In the genomic region with DNA sequence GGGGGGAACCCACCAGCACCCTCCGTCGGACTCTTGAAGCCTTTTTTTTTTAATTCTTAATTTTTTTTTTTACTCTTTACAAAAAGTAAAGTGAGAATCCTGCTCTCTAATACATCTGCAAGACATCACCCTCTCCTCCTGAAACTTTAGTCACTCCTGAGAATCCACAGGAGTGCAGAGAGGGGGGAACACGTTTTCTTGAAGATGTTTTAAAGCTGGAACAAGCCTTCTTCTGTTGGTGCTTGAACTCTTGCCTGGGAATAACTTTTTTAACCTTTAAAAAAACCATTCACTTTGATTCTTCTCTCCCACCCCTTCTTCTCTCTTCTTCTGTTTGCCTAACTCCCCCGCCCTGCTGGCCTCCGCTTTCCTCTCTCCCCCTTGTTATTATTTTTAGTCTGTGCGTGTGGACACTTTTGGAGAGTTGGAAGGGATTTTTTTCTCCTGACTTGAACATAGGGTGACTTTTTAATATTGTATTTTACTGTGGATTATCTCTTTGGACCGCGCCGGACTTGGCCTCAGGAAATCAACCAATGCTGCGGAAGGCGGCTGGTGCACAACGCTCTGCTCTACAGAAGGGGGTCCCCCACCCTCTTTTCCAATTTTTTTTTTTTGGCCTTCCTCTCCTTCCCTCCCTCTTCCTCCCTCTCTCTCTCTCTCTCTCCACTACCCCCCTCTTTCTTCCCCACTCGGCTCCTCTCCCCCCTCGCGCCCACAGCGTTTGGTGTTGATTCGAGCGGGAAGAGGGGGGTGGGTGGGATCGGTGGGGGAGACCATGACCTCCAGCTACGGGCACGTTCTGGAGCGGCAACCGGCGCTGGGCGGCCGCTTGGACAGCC, we compare ENCODE assay signal across 8 cellular contexts. TPM values are rescaled to one million over a fixed set of nuclear protein-coding genes. Genes with fewer than 3 reads are reported as not detected.
DNase-seq lines count a peak whose midpoint lies in the region; ATAC-seq, FAIRE-seq and TF ChIP-seq lines count a peak whose summit lies in the region.

A gene (plus strand): TSS at position 691 of the 842 bp plus-strand sequence. CDS start 88 bp downstream, at position 779.

- peak within 1 kb of the TSS; percentile 52 for H3K4me3 Mint-ChIP-seq in activated naive CD8-positive, alpha-beta T cell
- no peak within 1 kb of the TSS for H3K4me3 Mint-ChIP-seq in activated naive CD8-positive, alpha-beta T cell treated with anti-CD3 and anti-CD28 coated beads for 36 hours

- no peaks in the 10 kb centered on the region for H3K9me3 ChIP-seq in mucosa of rectum (ENCODE audit: control insufficient read depth in 2 of 2, low read length in 2 of 2)
- H3K9me3 ChIP-seq in uterus, result no peaks in the 10 kb centered on the region

- H3K9me3 Mint-ChIP-seq in activated naive CD8-positive, alpha-beta T cell (ENCODE audit: low read depth), result no peaks in the 10 kb centered on the region
- peaks cover 6% of the 10 kb centered on the region for H3K9me3 Mint-ChIP-seq in activated naive CD8-positive, alpha-beta T cell treated with anti-CD3 and anti-CD28 coated beads for 36 hours

- ATAC-seq in HG02840 (IDR thresholded peaks at IDR 0.05; ENCODE audit: low FRiP score, unreplicated experiment), result no peak

- H3K27me3 ChIP-seq in mucosa of rectum (ENCODE audit: control insufficient read depth in 2 of 2, insufficient read depth in 2 of 2, low read length in 2 of 2) (peaks cover 43 to 70% of the 10 kb centered on the region in 2 donors), uterus (no peaks in the 10 kb centered on the region)

- intact Hi-C loops in uterus (cut with DNase I; ENCODE audit: low total_unique reads), result no loop called here

- H3K36me3 ChIP-seq in mucosa of rectum (ENCODE audit: control insufficient read depth in 2 of 2, insufficient read depth in 2 of 2, low read length in 2 of 2) (no peaks in the 10 kb centered on the region), uterus (no peaks in the 10 kb centered on the region)

- peak within 1 kb of the TSS in 1 of 2 donors; percentile 47 for H3K9ac ChIP-seq in mucosa of rectum (ENCODE audit: low read depth in 1 of 2, low read length in 2 of 2)

- DNase-seq in activated naive CD8-positive, alpha-beta T cell treated with anti-CD3 and anti-CD28 coated beads for 36 hours, result no peak
- DNase-seq in uterus (peak; percentile 70 to 78), SK-N-DZ (ENCODE audit: low spot score) (no peak), putamen (ENCODE audit: low spot score) (no peak)

- no peak for TF ChIP-seq POLR2A in uterus (IDR thresholded peaks at IDR 0.05)

- H3K4me1 ChIP-seq in mucosa of rectum (ENCODE audit: control insufficient read depth in 2 of 2, insufficient read depth in 2 of 2, low read length in 2 of 2), result peaks cover 5 to 6% of the 10 kb centered on the region in 2 donors
- no peaks in the 10 kb centered on the region for H3K4me1 ChIP-seq in uterus

- H3K36me3 Mint-ChIP-seq in activated naive CD8-positive, alpha-beta T cell, result no peaks in the 10 kb centered on the region
- H3K36me3 Mint-ChIP-seq in activated naive CD8-positive, alpha-beta T cell treated with anti-CD3 and anti-CD28 coated beads for 36 hours, result peaks cover 5% of the 10 kb centered on the region

- peaks cover 54% of the 10 kb centered on the region for H3K4me1 Mint-ChIP-seq in activated naive CD8-positive, alpha-beta T cell (ENCODE audit: low read depth)
- H3K4me1 Mint-ChIP-seq in activated naive CD8-positive, alpha-beta T cell treated with anti-CD3 and anti-CD28 coated beads for 36 hours, result peaks cover 30% of the 10 kb centered on the region

- H3K27me3 Mint-ChIP-seq in activated naive CD8-positive, alpha-beta T cell, result peaks cover 46% of the 10 kb centered on the region
- H3K27me3 Mint-ChIP-seq in activated naive CD8-positive, alpha-beta T cell treated with anti-CD3 and anti-CD28 coated beads for 36 hours, result peaks cover 100% of the 10 kb centered on the region

- peak; percentile 87 for FAIRE-seq in endometrium (lab: Jason Lieb, UNC)

- no peak within 1 kb of the TSS for H3K27ac Mint-ChIP-seq in activated naive CD8-positive, alpha-beta T cell
- H3K27ac Mint-ChIP-seq in activated naive CD8-positive, alpha-beta T cell treated with anti-CD3 and anti-CD28 coated beads for 36 hours, result no peak within 1 kb of the TSS

- H3K27ac ChIP-seq in mucosa of rectum (ENCODE audit: low read depth in 2 of 2, low read length in 2 of 2) (peak within 1 kb of the TSS; percentile 15 to 23), uterus (peak within 1 kb of the TSS; percentile 95 to 99)

- H3K4me3 ChIP-seq in mucosa of rectum (ENCODE audit: low read length in 2 of 2) (peak within 1 kb of the TSS; percentile 49 to 62), uterus (peak within 1 kb of the TSS; percentile 68 to 88)

- no peak for TF ChIP-seq CTCF in uterus (IDR thresholded peaks at IDR 0.05)

RNA-seq across cellular contexts. Expression of the gene that starts here (rescaled TPM):
- total RNA-seq in activated naive CD8-positive, alpha-beta T cell treated with anti-CD3 and anti-CD28 coated beads for 36 hours, result not detected
- 100 to 1,000 TPM in 2 of 4 donors, 10 to 100 TPM in 2; 36.4 to 179 (median 121) TPM for total RNA-seq in uterus
- polyA plus RNA-seq in SK-N-DZ (2014; cell fraction: cytosol; rRNA removed), result not detected in 2 replicates
- not detected in 2 replicates for polyA plus RNA-seq in SK-N-DZ (2014; cell fraction: nucleus; rRNA removed)

Comparison
In these comparisons a context has a peak if more than half of its experiments do, and no peak if none do; other contexts are left out.
1. RNA of the gene that starts here (total RNA-seq): 36.4 to 179 TPM in uterus; not detected in activated naive CD8-positive, alpha-beta T cell treated with anti-CD3 and anti-CD28 coated beads for 36 hours; every median in the first group is over 10 times any median in the second.
2. DNase-seq: peak in uterus (2 of 2); none in activated naive CD8-positive, alpha-beta T cell treated with anti-CD3 and anti-CD28 coated beads for 36 hours (single experiment), SK-N-DZ (single experiment) and putamen (single experiment).